1 cellular context compared by ENCODE assay signal in the genomic region with DNA sequence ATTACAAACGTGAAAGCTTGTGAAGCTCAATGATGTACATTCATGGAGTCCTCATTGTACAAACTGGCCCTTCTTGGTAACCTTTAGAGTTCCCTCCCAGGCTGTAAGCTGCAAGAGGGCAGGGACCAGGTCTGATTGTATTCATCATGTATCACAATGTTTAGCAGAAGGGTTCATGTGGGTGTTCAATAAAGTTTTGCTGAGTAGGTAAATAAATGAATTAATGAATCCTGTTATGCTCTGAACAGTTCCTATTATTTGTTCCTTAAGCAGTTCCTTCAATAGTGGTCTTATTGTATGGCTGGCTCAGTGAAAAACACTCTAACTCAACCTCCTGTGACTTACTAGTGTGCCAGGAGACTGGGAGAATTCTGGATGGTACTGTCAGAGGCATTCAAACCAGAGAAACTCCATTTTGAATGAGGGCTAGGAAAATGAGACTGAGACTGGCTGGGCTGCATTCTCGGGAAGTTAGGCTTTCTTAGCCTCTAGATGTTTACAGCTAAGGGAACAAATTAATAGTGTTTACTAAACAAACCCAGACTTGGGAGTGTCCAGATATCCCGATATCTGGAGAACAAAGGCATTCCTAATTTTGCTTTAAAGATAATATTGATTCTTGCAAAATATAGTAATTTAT.
TF ChIP-seq lines count a peak whose summit lies in the region.

No MANE protein-coding gene starts in this region.

TF ChIP-seq in neural cell, 6 proteins besides CTCF, POLR2A, EP300 and RAD21:
- TF ChIP-seq TAF1 (IDR thresholded peaks at IDR 0.05; ENCODE audit: low read depth) (no peak), MXI1 (conservative IDR thresholded peaks at IDR 0.05; ENCODE audit: poor library complexity, severe bottlenecking) (no peak), POLR2AphosphoS5 (IDR thresholded peaks at IDR 0.05) (no peak), SMC3 (conservative IDR thresholded peaks at IDR 0.05; ENCODE audit: poor library complexity) (no peak), EZH2 (IDR thresholded peaks at IDR 0.05; ENCODE audit: borderline replicate concordance, insufficient read depth, low read length, poor library complexity, severe bottlenecking) (no peak)
- TF ChIP-seq, protein P1, sequence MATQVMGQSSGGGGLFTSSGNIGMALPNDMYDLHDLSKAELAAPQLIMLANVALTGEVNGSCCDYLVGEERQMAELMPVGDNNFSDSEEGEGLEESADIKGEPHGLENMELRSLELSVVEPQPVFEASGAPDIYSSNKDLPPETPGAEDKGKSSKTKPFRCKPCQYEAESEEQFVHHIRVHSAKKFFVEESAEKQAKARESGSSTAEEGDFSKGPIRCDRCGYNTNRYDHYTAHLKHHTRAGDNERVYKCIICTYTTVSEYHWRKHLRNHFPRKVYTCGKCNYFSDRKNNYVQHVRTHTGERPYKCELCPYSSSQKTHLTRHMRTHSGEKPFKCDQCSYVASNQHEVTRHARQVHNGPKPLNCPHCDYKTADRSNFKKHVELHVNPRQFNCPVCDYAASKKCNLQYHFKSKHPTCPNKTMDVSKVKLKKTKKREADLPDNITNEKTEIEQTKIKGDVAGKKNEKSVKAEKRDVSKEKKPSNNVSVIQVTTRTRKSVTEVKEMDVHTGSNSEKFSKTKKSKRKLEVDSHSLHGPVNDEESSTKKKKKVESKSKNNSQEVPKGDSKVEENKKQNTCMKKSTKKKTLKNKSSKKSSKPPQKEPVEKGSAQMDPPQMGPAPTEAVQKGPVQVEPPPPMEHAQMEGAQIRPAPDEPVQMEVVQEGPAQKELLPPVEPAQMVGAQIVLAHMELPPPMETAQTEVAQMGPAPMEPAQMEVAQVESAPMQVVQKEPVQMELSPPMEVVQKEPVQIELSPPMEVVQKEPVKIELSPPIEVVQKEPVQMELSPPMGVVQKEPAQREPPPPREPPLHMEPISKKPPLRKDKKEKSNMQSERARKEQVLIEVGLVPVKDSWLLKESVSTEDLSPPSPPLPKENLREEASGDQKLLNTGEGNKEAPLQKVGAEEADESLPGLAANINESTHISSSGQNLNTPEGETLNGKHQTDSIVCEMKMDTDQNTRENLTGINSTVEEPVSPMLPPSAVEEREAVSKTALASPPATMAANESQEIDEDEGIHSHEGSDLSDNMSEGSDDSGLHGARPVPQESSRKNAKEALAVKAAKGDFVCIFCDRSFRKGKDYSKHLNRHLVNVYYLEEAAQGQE (IDR thresholded peaks at IDR 0.05; ENCODE audit: borderline replicate concordance), result no peak
